Comparison of ENCODE assay signal across 20 cellular contexts in the genomic region with DNA sequence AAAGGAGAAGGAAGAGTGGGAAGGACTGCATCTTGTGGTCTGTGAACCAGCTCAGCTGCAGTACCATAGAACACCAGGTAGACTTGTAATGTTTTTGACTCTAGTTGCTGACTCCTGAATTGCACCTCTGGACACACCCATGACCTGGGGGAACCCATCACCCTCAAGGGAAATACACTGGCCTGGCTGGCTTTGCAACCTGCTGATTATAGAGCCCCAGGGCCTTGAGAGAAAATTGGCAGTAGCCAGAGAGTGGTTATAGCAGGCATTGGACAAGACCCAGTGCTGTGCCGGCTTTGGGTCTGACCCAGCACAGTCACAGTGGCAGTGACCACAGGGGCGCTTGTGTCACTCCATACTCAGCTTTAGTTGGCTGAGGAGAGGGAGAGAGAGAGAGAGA.
DNase-seq lines count a peak whose midpoint lies in the region; FAIRE-seq and TF ChIP-seq lines count a peak whose summit lies in the region.
"Had no signal": no experiment of that assay in that cellular context is flagged by ENCODE, and none has a peak within 500 bp of the region (broad histone marks: within the 10 kb centered on the region; RNA-seq: fewer than 3 reads in every experiment).

No MANE protein-coding gene starts in this region.

- H3K36me3 ChIP-seq in bronchial epithelial cell (ENCODE audit: control insufficient read depth, insufficient read depth, low read length) (no peaks in the 10 kb centered on the region), thyroid gland (no peaks in the 10 kb centered on the region), H7 (replicated peaks; ENCODE audit: control insufficient read depth, insufficient read depth, low read length) (no peaks in the 10 kb centered on the region)
- H3K36me3 ChIP-seq: BLaER1 treated with 17β-estradiol and CSF1 and Interleukin-3, amounts not matched to agents 10 nM and 100 nM had no signal

- TF ChIP-seq POLR2A in thyroid gland (IDR thresholded peaks at IDR 0.05): no peak

- no peaks in the 10 kb centered on the region for H3K9me3 ChIP-seq in thyroid gland
- H3K9me3 ChIP-seq: A549; BLaER1 treated with 17β-estradiol and CSF1 and Interleukin-3, amounts not matched to agents 10 nM and 100 nM; Caco-2 had no signal

- H3K4me1 ChIP-seq in thyroid gland: peaks cover 0 to 7% of the 10 kb centered on the region in 2 donors
- H3K4me1 ChIP-seq: A549; BLaER1 treated with 17β-estradiol and CSF1 and Interleukin-3, amounts not matched to agents 10 nM and 100 nM; Caco-2 had no signal

- peak; percentile 77 for FAIRE-seq in bronchial epithelial cell (lab: Jason Lieb, UNC)
- FAIRE-seq: A549, D721Med, GM12878, GM12892, GM19239 had no signal

- no peak for TF ChIP-seq CTCF in bronchial epithelial cell (IDR thresholded peaks at IDR 0.05; ENCODE audit: insufficient read depth, low read length, severe bottlenecking)
- TF ChIP-seq CTCF in thyroid gland (IDR thresholded peaks at IDR 0.05): no peak

- no peak overlapping the region for H3K27ac ChIP-seq in thyroid gland
- H3K27ac ChIP-seq: 22Rv1; A549; BLaER1 treated with 17β-estradiol and CSF1 and Interleukin-3, amounts not matched to agents 10 nM and 100 nM; C4-2B had no signal

- intact Hi-C loops in thyroid gland (cut with DNase I): no loop called here

- DNase-seq in ELF-1 (ENCODE audit: low read depth, low spot score) (peak; percentile 41), bronchial epithelial cell (ENCODE audit: low read depth) (no peak), thyroid gland (peak; percentile 5 to 15), HPDE6-E6E7 (ENCODE audit: extremely low spot score) (no peak), H7 (no peak)
- DNase-seq: AML-193; Caco-2; Calu3; CD4-positive, alpha-beta T cell; CD8-positive, alpha-beta T cell; DMS79 treated with DMSO at 0.1 percent for 48 hours; GDM1 had no signal

- H3K4me3 ChIP-seq in bronchial epithelial cell (ENCODE audit: low read depth, low read length) (no peak overlapping the region), thyroid gland (replicated peaks in 1 of 3) (no peak overlapping the region), H7 (ENCODE audit: insufficient read depth, low read depth, low read length) (no peak overlapping the region)
- H3K4me3 ChIP-seq: A549; BLaER1 treated with 17β-estradiol and CSF1 and Interleukin-3, amounts not matched to agents 10 nM and 100 nM; GM12878 had no signal

- H3K27me3 ChIP-seq in bronchial epithelial cell (ENCODE audit: control insufficient read depth, insufficient read depth, low read length) (no peaks in the 10 kb centered on the region), thyroid gland (no peaks in the 10 kb centered on the region), H7 (ENCODE audit: control insufficient read depth, insufficient read depth, low read length) (no peaks in the 10 kb centered on the region)
- H3K27me3 ChIP-seq: BLaER1 treated with 17β-estradiol and CSF1 and Interleukin-3, amounts not matched to agents 10 nM and 100 nM had no signal

- 65 to 82% methylated on average over 2 of the region's 2 CpGs for WGBS in thyroid gland, 2 donors

Comparison
In these comparisons a context has a peak if more than half of its experiments do, and no peak if none do; other contexts are left out.
1. DNase-seq: peak in ELF-1 (single experiment) and thyroid gland (2 of 2); none in bronchial epithelial cell (single experiment), HPDE6-E6E7 (single experiment) and H7 (single experiment).